Comparison of ENCODE assay signal across 10 cellular contexts in genomic region chr4:157014621-157015591, GRCh38. TPM values are rescaled to one million over a fixed set of nuclear protein-coding genes. Genes with fewer than 3 reads are reported as not detected.
A peak's percentile ranks its signal among the peaks of the same experiment; 100 is the strongest.
DNase-seq lines count a peak whose midpoint lies in the region; ATAC-seq and TF ChIP-seq lines count a peak whose summit lies in the region.
"Had no signal": no experiment of that assay in that cellular context is flagged by ENCODE, and none has a peak within 500 bp of the region (broad histone marks: within the 10 kb centered on the region; RNA-seq: fewer than 3 reads in every experiment).

No MANE protein-coding gene starts in this region.

- no peak overlapping the region for H3K4me3 Mint-ChIP-seq in endothelial cell (ENCODE audit: unreplicated experiment)
- H3K4me3 Mint-ChIP-seq: CD4-positive, CD25-positive, alpha-beta regulatory T cell had no signal

- peaks cover 24% of the 10 kb centered on the region for H3K4me1 ChIP-seq in RWPE2 (ENCODE audit: insufficient read depth, poor library complexity, severe bottlenecking)
- no peaks in the 10 kb centered on the region for H3K4me1 ChIP-seq in foreskin keratinocyte

- H3K9me3 ChIP-seq in AG04450 (ENCODE audit: control insufficient read depth, insufficient read depth, low read length) (no peaks in the 10 kb centered on the region), RWPE2 (ENCODE audit: severe bottlenecking) (no peaks in the 10 kb centered on the region)

- no peaks in the 10 kb centered on the region for H3K36me3 Mint-ChIP-seq in endothelial cell (ENCODE audit: low read depth, unreplicated experiment)
- H3K36me3 Mint-ChIP-seq: CD4-positive, CD25-positive, alpha-beta regulatory T cell had no signal

- no peaks in the 10 kb centered on the region for H3K4me1 Mint-ChIP-seq in endothelial cell (ENCODE audit: unreplicated experiment)
- H3K4me1 Mint-ChIP-seq: CD4-positive, CD25-positive, alpha-beta regulatory T cell had no signal

- H3K27ac ChIP-seq in AG04450 (ENCODE audit: low read depth, low read length) (peak overlapping the region; percentile 66), RWPE2 (ENCODE audit: poor library complexity, severe bottlenecking) (peak overlapping the region; percentile 18), foreskin keratinocyte (no peak overlapping the region)

- POLR2A ChIA-PET in AG04450 (lab: Yijun Ruan, JAX) = no interaction called here

- TF ChIP-seq CTCF in AG04450 (IDR thresholded peaks at IDR 0.05; ENCODE audit: low read depth, low read length) (0 out of 2 replicates have a peak, but pooled peaks have one; percentile 14), RWPE2 (IDR thresholded peaks at IDR 0.05; ENCODE audit: poor library complexity, severe bottlenecking) (no peak), foreskin keratinocyte (conservative IDR thresholded peaks at IDR 0.05) (no peak), endothelial cell (IDR thresholded peaks at IDR 0.05; ENCODE audit: unreplicated experiment) (no peak), GM13977 (IDR thresholded peaks at IDR 0.05; ENCODE audit: extremely low read depth, insufficient read depth, missing control alignments) (no peak), GM10266 (IDR thresholded peaks at IDR 0.05; ENCODE audit: control insufficient read depth, insufficient read depth, low read depth, missing control alignments) (no peak)

- H3K9me3 Mint-ChIP-seq in endothelial cell (ENCODE audit: unreplicated experiment) = no peaks in the 10 kb centered on the region

- no peak overlapping the region for H3K4me3 ChIP-seq in AG04450 (ENCODE audit: low read depth, low read length)
- H3K4me3 ChIP-seq in RWPE2 (ENCODE audit: severe bottlenecking) = no peak overlapping the region

- in situ Hi-C loops in GM13977 (cut with MboI; ENCODE audit: low pct_unique_long_range_greater_than_20kb, low sequenced_read_pairs, unreplicated experiment) = no loop called here

- CTCF ChIA-PET in AG04450 (lab: Charles Lee) = interaction anchor here (0.7 to 2.9 kb wide), 6 partner anchors 28 to 540 kb away, joined by 3 to 14 read pairs (median 4); no protein-coding TSS in a partner anchor

- peak; percentile 73 for DNase-seq in AG04450 (ENCODE audit: low read depth, low spot score)
- no peak for DNase-seq in RWPE2 (ENCODE audit: low spot score)
- peak in 1 of 2 donors; percentile 65 for DNase-seq in foreskin keratinocyte
- no peak for DNase-seq in endothelial cell (ENCODE audit: low spot score)
- DNase-seq in GM13977 (ENCODE audit: low spot score) = no peak
- no peak for DNase-seq in GM10266 (ENCODE audit: extremely low spot score)
- DNase-seq: CD4-positive, CD25-positive, alpha-beta regulatory T cell; stimulated activated CD4-positive, alpha-beta T cell treated with anti-CD3 and anti-CD28 coated beads, Interleukin-4, amount 100 ng/mL, for 1 hour had no signal

- H3K27me3 ChIP-seq in AG04450 (ENCODE audit: control insufficient read depth, insufficient read depth, low read length) (no peaks in the 10 kb centered on the region), RWPE2 (ENCODE audit: insufficient read depth, poor library complexity, severe bottlenecking) (no peaks in the 10 kb centered on the region), foreskin keratinocyte (no peaks in the 10 kb centered on the region)

- ATAC-seq in HG02870 (IDR thresholded peaks at IDR 0.05; ENCODE audit: unreplicated experiment) (peak; percentile 70), RWPE2 (ENCODE audit: low read depth) (peak; percentile 92), foreskin keratinocyte (peak; percentile 81), GM19324 (IDR thresholded peaks at IDR 0.05; ENCODE audit: low FRiP score, unreplicated experiment) (no peak)

- H3K27ac Mint-ChIP-seq in endothelial cell (ENCODE audit: unreplicated experiment) = no peak overlapping the region
- H3K27ac Mint-ChIP-seq: CD4-positive, CD25-positive, alpha-beta regulatory T cell had no signal

- no peaks in the 10 kb centered on the region for H3K27me3 Mint-ChIP-seq in endothelial cell (ENCODE audit: unreplicated experiment)
- H3K27me3 Mint-ChIP-seq: CD4-positive, CD25-positive, alpha-beta regulatory T cell had no signal

- H3K36me3 ChIP-seq in RWPE2 (ENCODE audit: low read depth) = no peaks in the 10 kb centered on the region

RNA-seq across cellular contexts. Expression of gene PDGFC, which starts 43.3 kb away (rescaled TPM):
- polyA plus RNA-seq in AG04450 (2011; rRNA removed) (66.8 and 72.7 TPM in 2 replicates), foreskin keratinocyte (13.9 and 14.2 TPM in 2 replicates)
- polyA minus RNA-seq in AG04450 (2011; rRNA and poly(A)+ RNA removed) = 90.2 and 126 TPM in 2 replicates
- total RNA-seq in foreskin keratinocyte (36.6 and 41.4 TPM in 2 replicates), endothelial cell (ENCODE audit: unreplicated experiment) (22.0 TPM)
- polyA plus RNA-seq: CD4-positive, CD25-positive, alpha-beta regulatory T cell had no signal
